Comparison of ENCODE assay signal across 18 cellular contexts in the genomic region with DNA sequence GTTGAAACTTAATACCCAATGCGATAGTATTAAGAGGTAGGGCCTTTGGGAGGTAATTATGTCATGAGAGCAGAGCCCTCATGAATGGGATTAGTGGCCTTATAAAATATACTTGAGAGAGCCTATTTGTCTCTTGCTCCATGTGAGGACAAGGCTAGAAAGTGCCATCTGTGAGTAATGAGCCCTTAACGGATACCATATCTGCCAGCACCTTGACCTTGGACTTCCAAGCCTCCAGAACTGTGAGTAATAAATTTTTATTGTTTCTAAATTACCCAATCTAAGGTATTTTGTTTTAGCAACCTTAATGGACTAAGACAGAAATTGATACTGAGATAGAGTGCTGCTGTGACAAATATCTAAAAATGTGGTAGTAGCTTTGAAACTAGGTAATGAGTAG.
DNase-seq lines count a peak whose midpoint lies in the region; ATAC-seq, FAIRE-seq and TF ChIP-seq lines count a peak whose summit lies in the region.
"Had no signal": no experiment of that assay in that cellular context is flagged by ENCODE, and none has a peak within 500 bp of the region (broad histone marks: within the 10 kb centered on the region; RNA-seq: fewer than 3 reads in every experiment).

No MANE protein-coding gene starts in this region.

- H3K4me3 ChIP-seq in AG10803 (ENCODE audit: low read length) (no peak overlapping the region), endothelial cell of umbilical vein (replicated peaks in 1 of 3; ENCODE audit: insufficient read depth in 1 of 3, low read depth in 1 of 3, low read length in 3 of 3) (no peak overlapping the region), right cardiac atrium (ENCODE audit: low read length) (no peak overlapping the region)
- H3K4me3 ChIP-seq: HAP-1 had no signal

- no peak overlapping the region for H3K4me3 Mint-ChIP-seq in activated naive CD8-positive, alpha-beta T cell treated with anti-CD3 and anti-CD28 coated beads, Interleukin-2, amount 50 U/mL, for 24 hours
- H3K4me3 Mint-ChIP-seq: CD4-positive, CD25-positive, alpha-beta regulatory T cell had no signal

- H2AFZ ChIP-seq in endothelial cell of umbilical vein (ENCODE audit: low read depth, low read length) = no peak overlapping the region

- intact Hi-C loops in endothelial cell of umbilical vein (cut with micrococcal nuclease) = no loop called here
- intact Hi-C loops in left colon (cut with DNase I, micrococcal nuclease) = no loop called here
- intact Hi-C loops in right cardiac atrium (cut with DNase I) = no loop called here

- no peaks in the 10 kb centered on the region for H4K20me1 ChIP-seq in endothelial cell of umbilical vein (replicated peaks; ENCODE audit: control insufficient read depth, extremely low read depth, insufficient read depth, low read length)

- WGBS in right cardiac atrium = 82% methylated on average over 2 of the region's 2 CpGs

- H3K4me2 ChIP-seq in endothelial cell of umbilical vein (ENCODE audit: insufficient read depth, low read length) = no peak overlapping the region

- POLR2A ChIA-PET in endothelial cell of umbilical vein (lab: Charles Lee) = no interaction called here

- BruUV-seq in endothelial cell of umbilical vein (replicated peaks; lab: Mats Ljungman, UMichigan) = no TSS peak

- peak; percentile 47 for DNase-seq in AG10803 (ENCODE audit: low read depth)
- peak; percentile 24 for DNase-seq in LoVo (ENCODE audit: low spot score)
- peak; percentile 31 for DNase-seq in endothelial cell of umbilical vein (ENCODE audit: low read depth, low spot score)
- DNase-seq in left colon = no peak
- DNase-seq in right cardiac atrium = no peak
- no peak for DNase-seq in activated naive CD8-positive, alpha-beta T cell treated with anti-CD3 and anti-CD28 coated beads, Interleukin-2, amount 50 U/mL, for 24 hours
- DNase-seq in glomerular visceral epithelial cell (ENCODE audit: extremely low spot score) = no peak
- DNase-seq: CD4-positive, CD25-positive, alpha-beta regulatory T cell; DMS53; KG1; MM.1S; NCI-H2029 treated with DMSO at 0.1 percent for 48 hours; NCI-H510A treated with DMSO at 0.1 percent for 48 hours; NK-92 treated with Interleukin-12 subunit alpha and Interleukin-12 subunit beta, amount 100 ng/mL, for 24 hours; PC-3 had no signal

- TF ChIP-seq CTCF in AG10803 (conservative IDR thresholded peaks at IDR 0.05; ENCODE audit: low read length) (no peak), endothelial cell of umbilical vein (IDR thresholded peaks at IDR 0.05; ENCODE audit: extremely low read depth in 1 of 2, insufficient read depth in 1 of 2, low read depth in 1 of 2, low read length in 2 of 2) (no peak)

- TF ChIP-seq POLR2A in endothelial cell of umbilical vein (IDR thresholded peaks at IDR 0.05; ENCODE audit: low read depth, low read length) = no peak

- peaks cover 4% of the 10 kb centered on the region for H3K9me3 Mint-ChIP-seq in activated naive CD8-positive, alpha-beta T cell treated with anti-CD3 and anti-CD28 coated beads, Interleukin-2, amount 50 U/mL, for 24 hours

- H3K4me1 ChIP-seq in endothelial cell of umbilical vein (ENCODE audit: control insufficient read depth, extremely low read depth, insufficient read depth, low read length) (peaks cover 4% of the 10 kb centered on the region), right cardiac atrium (ENCODE audit: control insufficient read depth, insufficient read depth, low read length) (no peaks in the 10 kb centered on the region)
- H3K4me1 ChIP-seq: HAP-1 had no signal

- CTCF ChIA-PET in endothelial cell of umbilical vein (lab: Charles Lee) = interaction anchor here (0.5 kb wide), 1 partner anchor 35 kb away, joined by 3 read pairs; no protein-coding TSS in a partner anchor

- H3K27me3 Mint-ChIP-seq in activated naive CD8-positive, alpha-beta T cell treated with anti-CD3 and anti-CD28 coated beads, Interleukin-2, amount 50 U/mL, for 24 hours = peaks cover 2% of the 10 kb centered on the region
- H3K27me3 Mint-ChIP-seq: CD4-positive, CD25-positive, alpha-beta regulatory T cell had no signal

- H3K27ac ChIP-seq in endothelial cell of umbilical vein (ENCODE audit: insufficient read depth, low read depth, low read length) (no peak overlapping the region), right cardiac atrium (ENCODE audit: low read length) (no peak overlapping the region)

- no peaks in the 10 kb centered on the region for H3K9me3 ChIP-seq in endothelial cell of umbilical vein (replicated peaks; ENCODE audit: control insufficient read depth, insufficient read depth, low read length)
- no peaks in the 10 kb centered on the region for H3K9me3 ChIP-seq in right cardiac atrium (ENCODE audit: control insufficient read depth, low read length)
- H3K9me3 ChIP-seq: HAP-1 had no signal

- H3K36me3 ChIP-seq in endothelial cell of umbilical vein (ENCODE audit: control insufficient read depth in 2 of 2, extremely low read depth in 1 of 2, insufficient read depth in 2 of 2, low read length in 2 of 2) = no peaks in the 10 kb centered on the region
- H3K36me3 ChIP-seq: HAP-1 had no signal

- ATAC-seq in left colon = peak; percentile 59
- no peak for ATAC-seq in HG03520 (IDR thresholded peaks at IDR 0.05; ENCODE audit: unreplicated experiment)
- no peak for ATAC-seq in right cardiac atrium
- ATAC-seq in activated naive CD8-positive, alpha-beta T cell treated with anti-CD3 and anti-CD28 coated beads, Interleukin-2, amount 50 U/mL, for 24 hours = no peak
- ATAC-seq: PC-3 had no signal

- FAIRE-seq in endothelial cell of umbilical vein (lab: Jason Lieb, UNC) = peak; percentile 71
- FAIRE-seq: GM12891 had no signal

- H3K27me3 ChIP-seq in endothelial cell of umbilical vein (ENCODE audit: control insufficient read depth in 2 of 2, insufficient read depth in 2 of 2, low read length in 2 of 2) = no peaks in the 10 kb centered on the region
- no peaks in the 10 kb centered on the region for H3K27me3 ChIP-seq in right cardiac atrium (ENCODE audit: control insufficient read depth, insufficient read depth)

- H3K36me3 Mint-ChIP-seq in activated naive CD8-positive, alpha-beta T cell treated with anti-CD3 and anti-CD28 coated beads, Interleukin-2, amount 50 U/mL, for 24 hours (ENCODE audit: low read depth) = peaks cover 1% of the 10 kb centered on the region
- H3K36me3 Mint-ChIP-seq: CD4-positive, CD25-positive, alpha-beta regulatory T cell had no signal

- dilution Hi-C loops in endothelial cell of umbilical vein (cut with MboI; ENCODE audit: extremely low pct_ligation_motif_present, low sequenced_read_pairs) = no loop called here

- H3K79me2 ChIP-seq in endothelial cell of umbilical vein (ENCODE audit: control insufficient read depth, insufficient read depth, low read length) = no peaks in the 10 kb centered on the region

- no peaks in the 10 kb centered on the region for H3K9me1 ChIP-seq in endothelial cell of umbilical vein (replicated peaks; ENCODE audit: control insufficient read depth, extremely low read depth, insufficient read depth, low read length)

- H3K9ac ChIP-seq in endothelial cell of umbilical vein (replicated peaks; ENCODE audit: extremely low read depth, insufficient read depth, low read length) = no peak overlapping the region

- H3K4me1 Mint-ChIP-seq in activated naive CD8-positive, alpha-beta T cell treated with anti-CD3 and anti-CD28 coated beads, Interleukin-2, amount 50 U/mL, for 24 hours = peaks cover 4% of the 10 kb centered on the region
- H3K4me1 Mint-ChIP-seq: CD4-positive, CD25-positive, alpha-beta regulatory T cell had no signal

- no peak overlapping the region for H3K27ac Mint-ChIP-seq in activated naive CD8-positive, alpha-beta T cell treated with anti-CD3 and anti-CD28 coated beads, Interleukin-2, amount 50 U/mL, for 24 hours

TF ChIP-seq in endothelial cell of umbilical vein, 7 proteins besides CTCF, POLR2A, EP300 and RAD21:
- no peak for TF ChIP-seq MYC (IDR thresholded peaks at IDR 0.05; ENCODE audit: low read depth, low read length)
- TF ChIP-seq, protein P1, sequence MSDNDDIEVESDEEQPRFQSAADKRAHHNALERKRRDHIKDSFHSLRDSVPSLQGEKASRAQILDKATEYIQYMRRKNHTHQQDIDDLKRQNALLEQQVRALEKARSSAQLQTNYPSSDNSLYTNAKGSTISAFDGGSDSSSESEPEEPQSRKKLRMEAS (IDR thresholded peaks at IDR 0.05; ENCODE audit: insufficient read depth, insufficient read length) = no peak
- TF ChIP-seq JUN (IDR thresholded peaks at IDR 0.05; ENCODE audit: borderline replicate concordance, insufficient read depth, insufficient read length, low read depth) = no peak
- TF ChIP-seq FOS (IDR thresholded peaks at IDR 0.05; ENCODE audit: borderline replicate concordance, insufficient read depth, low read length) = no peak
- no peak for TF ChIP-seq EZH2 (IDR thresholded peaks at IDR 0.05; ENCODE audit: borderline replicate concordance, low read depth, low read length, severe bottlenecking)
- TF ChIP-seq GATA2 (IDR thresholded peaks at IDR 0.05; ENCODE audit: insufficient read depth, insufficient read length, low read depth, low read length) = no peak
- TF ChIP-seq POLR2AphosphoS5 (IDR thresholded peaks at IDR 0.05; ENCODE audit: insufficient read depth, low read depth, low read length) = no peak

Comparison
In these comparisons a context has a peak if more than half of its experiments do, and no peak if none do; other contexts are left out.
1. DNase-seq: peak in AG10803 (single experiment), LoVo (single experiment) and endothelial cell of umbilical vein (single experiment); none in left colon (0 of 2), right cardiac atrium (0 of 3), activated naive CD8-positive, alpha-beta T cell treated with anti-CD3 and anti-CD28 coated beads, Interleukin-2, amount 50 U/mL, for 24 hours (single experiment) and glomerular visceral epithelial cell (single experiment).